ENCODE assay signal across 1 cellular context in the genomic region with DNA sequence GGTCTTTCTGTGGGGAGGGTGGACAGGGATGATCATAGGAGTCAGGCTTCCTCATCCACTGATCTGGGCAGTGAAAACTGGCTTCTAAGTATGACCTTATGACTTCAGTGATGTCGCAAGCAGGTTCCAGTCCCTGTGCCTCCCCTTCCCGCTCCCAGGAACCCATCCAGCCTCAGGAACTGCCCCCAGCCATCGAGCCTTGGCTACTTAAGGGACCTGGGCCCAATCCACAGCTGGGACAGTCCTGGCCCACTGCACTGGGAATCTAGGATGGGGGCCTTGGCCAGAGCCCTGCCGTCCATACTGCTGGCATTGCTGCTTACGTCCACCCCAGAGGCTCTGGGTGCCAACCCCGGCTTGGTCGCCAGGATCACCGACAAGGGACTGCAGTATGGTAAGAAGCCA.
A peak's percentile ranks its signal among the peaks of the same experiment; 100 is the strongest.
TF ChIP-seq lines count a peak whose summit lies in the region.

A gene with protein sequence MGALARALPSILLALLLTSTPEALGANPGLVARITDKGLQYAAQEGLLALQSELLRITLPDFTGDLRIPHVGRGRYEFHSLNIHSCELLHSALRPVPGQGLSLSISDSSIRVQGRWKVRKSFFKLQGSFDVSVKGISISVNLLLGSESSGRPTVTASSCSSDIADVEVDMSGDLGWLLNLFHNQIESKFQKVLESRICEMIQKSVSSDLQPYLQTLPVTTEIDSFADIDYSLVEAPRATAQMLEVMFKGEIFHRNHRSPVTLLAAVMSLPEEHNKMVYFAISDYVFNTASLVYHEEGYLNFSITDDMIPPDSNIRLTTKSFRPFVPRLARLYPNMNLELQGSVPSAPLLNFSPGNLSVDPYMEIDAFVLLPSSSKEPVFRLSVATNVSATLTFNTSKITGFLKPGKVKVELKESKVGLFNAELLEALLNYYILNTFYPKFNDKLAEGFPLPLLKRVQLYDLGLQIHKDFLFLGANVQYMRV (plus strand): TSS at position 236 of the 405 bp plus-strand sequence. CDS start 35 bp downstream, at position 271.

TF ChIP-seq in liver, 16 proteins besides CTCF, POLR2A, EP300 and RAD21 (continued from another document):
- TF ChIP-seq, protein P1, sequence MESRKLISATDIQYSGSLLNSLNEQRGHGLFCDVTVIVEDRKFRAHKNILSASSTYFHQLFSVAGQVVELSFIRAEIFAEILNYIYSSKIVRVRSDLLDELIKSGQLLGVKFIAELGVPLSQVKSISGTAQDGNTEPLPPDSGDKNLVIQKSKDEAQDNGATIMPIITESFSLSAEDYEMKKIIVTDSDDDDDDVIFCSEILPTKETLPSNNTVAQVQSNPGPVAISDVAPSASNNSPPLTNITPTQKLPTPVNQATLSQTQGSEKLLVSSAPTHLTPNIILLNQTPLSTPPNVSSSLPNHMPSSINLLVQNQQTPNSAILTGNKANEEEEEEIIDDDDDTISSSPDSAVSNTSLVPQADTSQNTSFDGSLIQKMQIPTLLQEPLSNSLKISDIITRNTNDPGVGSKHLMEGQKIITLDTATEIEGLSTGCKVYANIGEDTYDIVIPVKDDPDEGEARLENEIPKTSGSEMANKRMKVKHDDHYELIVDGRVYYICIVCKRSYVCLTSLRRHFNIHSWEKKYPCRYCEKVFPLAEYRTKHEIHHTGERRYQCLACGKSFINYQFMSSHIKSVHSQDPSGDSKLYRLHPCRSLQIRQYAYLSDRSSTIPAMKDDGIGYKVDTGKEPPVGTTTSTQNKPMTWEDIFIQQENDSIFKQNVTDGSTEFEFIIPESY (IDR thresholded peaks at IDR 0.05), result no peak
- peak; percentile 85 for TF ChIP-seq YY1 (IDR thresholded peaks at IDR 0.05)
- TF ChIP-seq RXRA (IDR thresholded peaks at IDR 0.05), result peak; percentile 78 to 80
- TF ChIP-seq HNF4G (IDR thresholded peaks at IDR 0.05), result peak; percentile 7
- peak; percentile 15 to 37 for TF ChIP-seq JUND (IDR thresholded peaks at IDR 0.05)
